ENCODE assay signal across 1 cellular context in the genomic region with DNA sequence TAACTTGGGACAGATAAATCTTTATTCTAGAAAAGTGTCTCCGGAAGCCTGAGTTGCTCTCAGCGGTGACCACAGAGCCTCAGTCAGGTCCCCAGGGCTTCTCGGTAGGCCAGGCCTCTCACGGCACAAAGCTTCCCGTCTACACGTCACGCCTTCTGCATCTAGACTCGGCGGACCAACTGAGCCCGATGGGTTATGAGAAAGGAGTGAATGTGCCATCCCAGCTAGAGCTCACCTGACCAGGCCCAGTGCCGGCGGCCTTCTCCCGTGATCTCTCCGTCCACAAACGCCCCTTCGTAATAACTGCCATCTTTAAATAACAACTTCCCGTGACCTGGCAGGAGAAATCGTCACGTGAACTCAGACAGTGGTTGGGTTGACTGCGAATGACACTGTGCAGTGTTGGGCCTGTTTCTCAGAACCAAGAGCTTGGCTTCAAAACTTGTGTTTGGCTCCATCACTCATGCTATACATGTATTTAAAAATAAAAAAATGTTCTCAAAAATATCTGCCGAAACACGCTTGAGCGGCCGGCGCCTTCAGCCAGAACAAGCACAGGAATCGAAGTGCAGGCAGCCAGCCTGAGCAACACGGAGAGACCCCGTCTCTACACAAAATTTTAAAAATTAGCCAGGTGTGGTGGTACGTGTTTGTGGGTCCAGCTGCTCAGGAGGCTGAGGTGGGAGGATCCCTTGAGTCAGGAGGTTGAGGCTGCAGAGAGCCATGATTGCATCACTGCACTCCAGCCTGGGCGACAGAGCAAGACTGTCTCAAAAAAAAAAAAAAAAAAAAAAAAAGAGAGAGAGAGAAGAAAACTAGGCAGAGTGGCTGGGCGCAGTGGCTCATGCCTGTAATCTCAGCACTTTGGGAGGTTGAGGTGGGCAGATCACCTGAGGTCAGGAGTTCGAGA.
TF ChIP-seq lines count a peak whose summit lies in the region.

No MANE protein-coding gene starts in this region.

TF ChIP-seq in HepG2, 621 proteins besides CTCF, POLR2A, EP300 and RAD21:
- TF ChIP-seq, protein P1, sequence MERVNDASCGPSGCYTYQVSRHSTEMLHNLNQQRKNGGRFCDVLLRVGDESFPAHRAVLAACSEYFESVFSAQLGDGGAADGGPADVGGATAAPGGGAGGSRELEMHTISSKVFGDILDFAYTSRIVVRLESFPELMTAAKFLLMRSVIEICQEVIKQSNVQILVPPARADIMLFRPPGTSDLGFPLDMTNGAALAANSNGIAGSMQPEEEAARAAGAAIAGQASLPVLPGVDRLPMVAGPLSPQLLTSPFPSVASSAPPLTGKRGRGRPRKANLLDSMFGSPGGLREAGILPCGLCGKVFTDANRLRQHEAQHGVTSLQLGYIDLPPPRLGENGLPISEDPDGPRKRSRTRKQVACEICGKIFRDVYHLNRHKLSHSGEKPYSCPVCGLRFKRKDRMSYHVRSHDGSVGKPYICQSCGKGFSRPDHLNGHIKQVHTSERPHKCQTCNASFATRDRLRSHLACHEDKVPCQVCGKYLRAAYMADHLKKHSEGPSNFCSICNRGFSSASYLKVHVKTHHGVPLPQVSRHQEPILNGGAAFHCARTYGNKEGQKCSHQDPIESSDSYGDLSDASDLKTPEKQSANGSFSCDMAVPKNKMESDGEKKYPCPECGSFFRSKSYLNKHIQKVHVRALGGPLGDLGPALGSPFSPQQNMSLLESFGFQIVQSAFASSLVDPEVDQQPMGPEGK (CRISPR knock-in tag; IDR thresholded peaks at IDR 0.05): no peak
